9 cellular contexts compared by ENCODE assay signal in genomic region chr14:81516941-81517797, GRCh38. TPM values are rescaled to one million over a fixed set of nuclear protein-coding genes. Genes with fewer than 3 reads are reported as not detected.
DNase-seq lines count a peak whose midpoint lies in the region; ATAC-seq and TF ChIP-seq lines count a peak whose summit lies in the region.
"Had no signal": no experiment of that assay in that cellular context is flagged by ENCODE, and none has a peak within 500 bp of the region (broad histone marks: within the 10 kb centered on the region; RNA-seq: fewer than 3 reads in every experiment).

No MANE protein-coding gene starts in this region.

- H3K4me1 Mint-ChIP-seq in neural crest cell: peaks cover 15% of the 10 kb centered on the region

- H3K4me3 Mint-ChIP-seq in neural crest cell: no peak overlapping the region

- H3K27ac ChIP-seq in AG04450 (ENCODE audit: low read depth, low read length): peak overlapping the region; percentile 77
- H3K27ac ChIP-seq in heart right ventricle: peak overlapping the region in 7 of 10 donors; percentile 23 to 92 (median 48)

- peaks cover 9% of the 10 kb centered on the region for H3K36me3 ChIP-seq in NT2/D1 (ENCODE audit: insufficient read depth, insufficient read length, low read length)
- peaks cover 0 to 88% (median 13%) of the 10 kb centered on the region in 9 donors for H3K36me3 ChIP-seq in heart right ventricle

- 40 to 50% methylated on average over 2 of the region's 2 CpGs for WGBS in heart right ventricle, 2 donors

- H3K4me3 ChIP-seq in AG04450 (ENCODE audit: low read depth, low read length) (no peak overlapping the region), NT2/D1 (ENCODE audit: insufficient read length, low read depth) (no peak overlapping the region), heart right ventricle (no peak overlapping the region)

- H3K27ac Mint-ChIP-seq in neural crest cell (ENCODE audit: unreplicated experiment): peak overlapping the region; percentile 27

- no peaks in the 10 kb centered on the region for H3K27me3 Mint-ChIP-seq in neural crest cell (ENCODE audit: low read depth)

- no peak overlapping the region for H3K9ac ChIP-seq in NT2/D1 (ENCODE audit: insufficient read length, low read depth)

- DNase-seq in AG04450 (ENCODE audit: low read depth, low spot score) (peak; percentile 54), NT2/D1 (ENCODE audit: low read depth, low spot score) (peak; percentile 32), heart right ventricle (peak in 1 of 2 donors; percentile 36), neural crest cell (ENCODE audit: low read depth, low spot score) (no peak), cerebellum (ENCODE audit: low spot score) (no peak), NCI-H1092 treated with DMSO at 0.1 percent for 48 hours (lab: John Stamatoyannopoulos, UW) (no peak), NCI-H2227 treated with DMSO at 0.1 percent for 48 hours (lab: John Stamatoyannopoulos, UW) (no peak), germinal center (ENCODE audit: low spot score) (no peak)
- DNase-seq: stimulated activated naive CD8-positive, alpha-beta T cell treated with anti-CD3 and anti-CD28 coated beads, Interleukin-15, Interleukin-2, amounts not matched to agents 100 U/mL and 50 U/mL, for 24 hours had no signal

- no peaks in the 10 kb centered on the region for H3K4me1 ChIP-seq in NT2/D1 (ENCODE audit: insufficient read depth, insufficient read length)
- H3K4me1 ChIP-seq in heart right ventricle: peaks cover 6 to 62% (median 40%) of the 10 kb centered on the region in 9 donors

- CTCF ChIA-PET in AG04450 (lab: Charles Lee): interaction anchor here (1.6 kb wide), 1 partner anchor 52 kb away, joined by 6 read pairs; no protein-coding TSS in a partner anchor

- H3K9me3 ChIP-seq in AG04450 (ENCODE audit: control insufficient read depth, insufficient read depth, low read length) (no peaks in the 10 kb centered on the region), NT2/D1 (ENCODE audit: insufficient read depth, low read length) (no peaks in the 10 kb centered on the region), heart right ventricle (peaks cover 0 to 11% (median 0%) of the 10 kb centered on the region in 11 donors)

- POLR2A ChIA-PET in AG04450 (lab: Yijun Ruan, JAX): interaction anchor here (1.0 to 1.4 kb wide), 2 partner anchors 17 to 298 kb away, joined by 4 to 5 read pairs; partner anchors contain the start of gene SEL1L

- ATAC-seq in heart right ventricle: peak in 7 of 8 donors; percentile 49 to 80 (median 60)
- ATAC-seq: stimulated activated naive CD8-positive, alpha-beta T cell treated with anti-CD3 and anti-CD28 coated beads, Interleukin-15, Interleukin-2, amounts not matched to agents 100 U/mL and 50 U/mL, for 24 hours had no signal

- intact Hi-C loops in heart right ventricle (cut with DNase I): no loop called here

- H3K27me3 ChIP-seq in AG04450 (ENCODE audit: control insufficient read depth, insufficient read depth, low read length) (no peaks in the 10 kb centered on the region), NT2/D1 (ENCODE audit: insufficient read depth, insufficient read length) (no peaks in the 10 kb centered on the region), heart right ventricle (no peaks in the 10 kb centered on the region)

- no peak for TF ChIP-seq CTCF in AG04450 (IDR thresholded peaks at IDR 0.05; ENCODE audit: low read depth, low read length)
- no peak for TF ChIP-seq CTCF in heart right ventricle (IDR thresholded peaks at IDR 0.05)
- TF ChIP-seq CTCF in neural crest cell (conservative IDR thresholded peaks at IDR 0.05): no peak

- H3K36me3 Mint-ChIP-seq in neural crest cell (ENCODE audit: low read depth): peaks cover 21% of the 10 kb centered on the region

- H3K9me3 Mint-ChIP-seq in neural crest cell: no peaks in the 10 kb centered on the region

RNA-seq across cellular contexts. Expression of gene SEL1L, which starts 16.5 kb away (rescaled TPM):
- polyA plus RNA-seq in AG04450 (2011; rRNA removed) (36.5 and 40.7 TPM in 2 replicates), heart right ventricle (10 to 100 TPM; 10.6 to 20.9 TPM)
- polyA minus RNA-seq in AG04450 (2011; rRNA and poly(A)+ RNA removed): 36.3 and 50.0 TPM in 2 replicates
- total RNA-seq in heart right ventricle (10 to 100 TPM; 47.6 to 87.7 (median 58.3) TPM), neural crest cell (47.0 and 49.4 TPM in 2 replicates), cerebellum (60.5 TPM)

Comparison
In these comparisons a context has a peak if more than half of its experiments do, and no peak if none do; other contexts are left out.
1. DNase-seq: peak in AG04450 (single experiment) and NT2/D1 (single experiment); none in neural crest cell (single experiment), cerebellum (single experiment), NCI-H1092 treated with DMSO at 0.1 percent for 48 hours (single experiment), NCI-H2227 treated with DMSO at 0.1 percent for 48 hours (single experiment) and germinal center (single experiment).